1 cellular context compared by ENCODE assay signal in genomic region chr2:105784577-105784976, GRCh38.
TF ChIP-seq lines count a peak whose summit lies in the region.

No MANE protein-coding gene starts in this region.

TF ChIP-seq in HepG2, 621 proteins besides CTCF, POLR2A, EP300 and RAD21:
- TF ChIP-seq, protein P1, sequence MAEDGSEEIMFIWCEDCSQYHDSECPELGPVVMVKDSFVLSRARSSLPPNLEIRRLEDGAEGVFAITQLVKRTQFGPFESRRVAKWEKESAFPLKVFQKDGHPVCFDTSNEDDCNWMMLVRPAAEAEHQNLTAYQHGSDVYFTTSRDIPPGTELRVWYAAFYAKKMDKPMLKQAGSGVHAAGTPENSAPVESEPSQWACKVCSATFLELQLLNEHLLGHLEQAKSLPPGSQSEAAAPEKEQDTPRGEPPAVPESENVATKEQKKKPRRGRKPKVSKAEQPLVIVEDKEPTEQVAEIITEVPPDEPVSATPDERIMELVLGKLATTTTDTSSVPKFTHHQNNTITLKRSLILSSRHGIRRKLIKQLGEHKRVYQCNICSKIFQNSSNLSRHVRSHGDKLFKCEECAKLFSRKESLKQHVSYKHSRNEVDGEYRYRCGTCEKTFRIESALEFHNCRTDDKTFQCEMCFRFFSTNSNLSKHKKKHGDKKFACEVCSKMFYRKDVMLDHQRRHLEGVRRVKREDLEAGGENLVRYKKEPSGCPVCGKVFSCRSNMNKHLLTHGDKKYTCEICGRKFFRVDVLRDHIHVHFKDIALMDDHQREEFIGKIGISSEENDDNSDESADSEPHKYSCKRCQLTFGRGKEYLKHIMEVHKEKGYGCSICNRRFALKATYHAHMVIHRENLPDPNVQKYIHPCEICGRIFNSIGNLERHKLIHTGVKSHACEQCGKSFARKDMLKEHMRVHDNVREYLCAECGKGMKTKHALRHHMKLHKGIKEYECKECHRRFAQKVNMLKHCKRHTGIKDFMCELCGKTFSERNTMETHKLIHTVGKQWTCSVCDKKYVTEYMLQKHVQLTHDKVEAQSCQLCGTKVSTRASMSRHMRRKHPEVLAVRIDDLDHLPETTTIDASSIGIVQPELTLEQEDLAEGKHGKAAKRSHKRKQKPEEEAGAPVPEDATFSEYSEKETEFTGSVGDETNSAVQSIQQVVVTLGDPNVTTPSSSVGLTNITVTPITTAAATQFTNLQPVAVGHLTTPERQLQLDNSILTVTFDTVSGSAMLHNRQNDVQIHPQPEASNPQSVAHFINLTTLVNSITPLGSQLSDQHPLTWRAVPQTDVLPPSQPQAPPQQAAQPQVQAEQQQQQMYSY (CRISPR knock-in tag; IDR thresholded peaks at IDR 0.05) = peak; percentile 81
- TF ChIP-seq RFX1 (IDR thresholded peaks at IDR 0.05) (no peak), SIX4 (CRISPR knock-in tag; IDR thresholded peaks at IDR 0.05) (no peak), CHD2 (IDR thresholded peaks at IDR 0.05; ENCODE audit: low read depth, low read length) (no peak), ZNF557 (CRISPR knock-in tag; IDR thresholded peaks at IDR 0.05) (no peak)
- TF ChIP-seq, protein P2, sequence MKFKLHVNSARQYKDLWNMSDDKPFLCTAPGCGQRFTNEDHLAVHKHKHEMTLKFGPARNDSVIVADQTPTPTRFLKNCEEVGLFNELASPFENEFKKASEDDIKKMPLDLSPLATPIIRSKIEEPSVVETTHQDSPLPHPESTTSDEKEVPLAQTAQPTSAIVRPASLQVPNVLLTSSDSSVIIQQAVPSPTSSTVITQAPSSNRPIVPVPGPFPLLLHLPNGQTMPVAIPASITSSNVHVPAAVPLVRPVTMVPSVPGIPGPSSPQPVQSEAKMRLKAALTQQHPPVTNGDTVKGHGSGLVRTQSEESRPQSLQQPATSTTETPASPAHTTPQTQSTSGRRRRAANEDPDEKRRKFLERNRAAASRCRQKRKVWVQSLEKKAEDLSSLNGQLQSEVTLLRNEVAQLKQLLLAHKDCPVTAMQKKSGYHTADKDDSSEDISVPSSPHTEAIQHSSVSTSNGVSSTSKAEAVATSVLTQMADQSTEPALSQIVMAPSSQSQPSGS (CRISPR knock-in tag; IDR thresholded peaks at IDR 0.05) = no peak
